ENCODE assay signal across 10 cellular contexts in genomic region chr11:5922749-5923426, GRCh38. TPM values are rescaled to one million over a fixed set of nuclear protein-coding genes. Genes with fewer than 3 reads are reported as not detected.
DNase-seq lines count a peak whose midpoint lies in the region; ATAC-seq, FAIRE-seq and TF ChIP-seq lines count a peak whose summit lies in the region.
"Had no signal": no experiment of that assay in that cellular context is flagged by ENCODE, and none has a peak within 500 bp of the region (broad histone marks: within the 10 kb centered on the region; RNA-seq: fewer than 3 reads in every experiment).

No MANE protein-coding gene starts in this region.

- H3K36me3 ChIP-seq in heart left ventricle: no peaks in the 10 kb centered on the region
- H3K36me3 ChIP-seq: right lobe of liver had no signal

- peaks cover 8% of the 10 kb centered on the region for H3K9me3 Mint-ChIP-seq in T-helper 2 cell treated with Interferon-gamma antibody and Interleukin-4, amounts not matched to agents 5 μg/mL and 100 μg/mL, for 36 hours

- H3K4me3 ChIP-seq in A549 (no peak overlapping the region), heart left ventricle (no peak overlapping the region)
- H3K4me3 ChIP-seq: right lobe of liver had no signal

- ATAC-seq in A549: peak; percentile 66 to 69; a peak in 4 of 6 replicates
- peak; percentile 85 for ATAC-seq in GM19035 (IDR thresholded peaks at IDR 0.05; ENCODE audit: unreplicated experiment)
- ATAC-seq in HG03039 (IDR thresholded peaks at IDR 0.05; ENCODE audit: unreplicated experiment): peak; percentile 92
- ATAC-seq in heart left ventricle: no peak
- no peak for ATAC-seq in HG03108 (IDR thresholded peaks at IDR 0.05; ENCODE audit: unreplicated experiment)
- ATAC-seq: right lobe of liver had no signal

- no peak for FAIRE-seq in A549 (lab: Jason Lieb, UNC)

- no peaks in the 10 kb centered on the region for H3K27me3 ChIP-seq in heart left ventricle
- H3K27me3 ChIP-seq: right lobe of liver had no signal

- 25% methylated on average over 2 of the region's 2 CpGs for WGBS in A549 (ENCODE audit: missing lambda C conversion rate)
- 68 to 77% (median 72%) methylated on average over 2 of the region's 2 CpGs for WGBS in heart left ventricle, 4 donors

- H3K27ac ChIP-seq in A549: no peak overlapping the region; a peak in 1 of 6 replicates
- H3K27ac ChIP-seq in heart left ventricle: no peak overlapping the region
- H3K27ac ChIP-seq: right lobe of liver had no signal

- peak in 1 of 2 experiments; percentile 57 for DNase-seq in A549 (ENCODE audit: low read depth in 1 of 2, low spot score in 1 of 2)
- peak; percentile 35 for DNase-seq in T-helper 2 cell treated with Interferon-gamma antibody and Interleukin-4, amounts not matched to agents 5 μg/mL and 100 μg/mL, for 36 hours (ENCODE audit: low spot score)
- no peak for DNase-seq in heart left ventricle
- DNase-seq in NCI-H510A (lab: John Stamatoyannopoulos, UW): no peak
- DNase-seq in nucleus accumbens (lab: John Stamatoyannopoulos, UW): no peak
- DNase-seq: DND-41, right lobe of liver had no signal

- H3K4me1 Mint-ChIP-seq in T-helper 2 cell treated with Interferon-gamma antibody and Interleukin-4, amounts not matched to agents 5 μg/mL and 100 μg/mL, for 36 hours (ENCODE audit: low read depth): no peaks in the 10 kb centered on the region

- H3K9me3 ChIP-seq in A549 (no peaks in the 10 kb centered on the region), heart left ventricle (peaks cover 0 to 23% (median 4%) of the 10 kb centered on the region in 12 donors)
- H3K9me3 ChIP-seq: right lobe of liver had no signal

- TF ChIP-seq RAD21 in A549 (conservative IDR thresholded peaks at IDR 0.05 in 1 of 2, IDR thresholded peaks at IDR 0.05 in 1 of 2): no peak

- H3K4me3 Mint-ChIP-seq in T-helper 2 cell treated with Interferon-gamma antibody and Interleukin-4, amounts not matched to agents 5 μg/mL and 100 μg/mL, for 36 hours: no peak overlapping the region

- POLR2A ChIA-PET in A549 (lab: Yijun Ruan, JAX): no interaction called here

- TF ChIP-seq CTCF in A549 (IDR thresholded peaks at IDR 0.05) (no peak), heart left ventricle (IDR thresholded peaks at IDR 0.05) (no peak)

- H3K27ac Mint-ChIP-seq in T-helper 2 cell treated with Interferon-gamma antibody and Interleukin-4, amounts not matched to agents 5 μg/mL and 100 μg/mL, for 36 hours: no peak overlapping the region

- intact Hi-C loops in heart left ventricle (cut with DNase I): no loop called here

- H3K36me3 Mint-ChIP-seq in T-helper 2 cell treated with Interferon-gamma antibody and Interleukin-4, amounts not matched to agents 5 μg/mL and 100 μg/mL, for 36 hours (ENCODE audit: low read depth): no peaks in the 10 kb centered on the region

- no peak for TF ChIP-seq EP300 in A549 (IDR thresholded peaks at IDR 0.05)

- H3K4me1 ChIP-seq in A549 (no peaks in the 10 kb centered on the region), heart left ventricle (no peaks in the 10 kb centered on the region)
- H3K4me1 ChIP-seq: right lobe of liver had no signal

- TF ChIP-seq POLR2A in A549 (IDR thresholded peaks at IDR 0.05; ENCODE audit: low read length) (no peak), heart left ventricle (IDR thresholded peaks at IDR 0.05) (no peak)

- no peaks in the 10 kb centered on the region for H3K27me3 Mint-ChIP-seq in T-helper 2 cell treated with Interferon-gamma antibody and Interleukin-4, amounts not matched to agents 5 μg/mL and 100 μg/mL, for 36 hours (ENCODE audit: low read depth)

- no peak overlapping the region for H3K4me2 ChIP-seq in A549

- CTCF ChIA-PET in A549 (lab: Yijun Ruan, JAX): no interaction called here

TF ChIP-seq in A549, 52 proteins besides CTCF, POLR2A, EP300 and RAD21:
- no peak for TF ChIP-seq NPAS2 (CRISPR knock-in tag; IDR thresholded peaks at IDR 0.05; ENCODE audit: borderline replicate concordance)
- no peak for TF ChIP-seq FOSL2 (IDR thresholded peaks at IDR 0.05)
- TF ChIP-seq FOSL2 (CRISPR knock-in tag; IDR thresholded peaks at IDR 0.05): peak; percentile 61; the same call in 1 of the 2 replicates

RNA-seq across cellular contexts. Expression of gene OR56A3, which starts 19.2 kb away (rescaled TPM):
- polyA plus RNA-seq in A549 (2011; rRNA removed): not detected in 2 replicates
- polyA plus RNA-seq in A549 (2012; cell fraction: cytosol; rRNA removed): not detected in 2 replicates
- polyA plus RNA-seq in A549 (2012; cell fraction: nucleus; rRNA removed): not detected in 2 replicates
- not detected in 3 replicates for polyA plus RNA-seq in A549 (2017; fragmentation: RNase III; extraction: RNeasy Plus Mini Kit Qiagen cat#74134 plus additional on column Dnase treatment)
- not detected in 2 replicates for polyA minus RNA-seq in A549 (2011; rRNA and poly(A)+ RNA removed)
- not detected for total RNA-seq in heart left ventricle
- not detected for polyA plus RNA-seq in heart left ventricle
- total RNA-seq: right lobe of liver had no signal

RNA-seq across cellular contexts. Expression of gene OR52E5, which starts 29.9 kb away (rescaled TPM):
- not detected in 2 replicates for polyA plus RNA-seq in A549 (2011; rRNA removed)
- polyA plus RNA-seq in A549 (2012; cell fraction: cytosol; rRNA removed): not detected in 2 replicates
- not detected in 2 replicates for polyA plus RNA-seq in A549 (2012; cell fraction: nucleus; rRNA removed)
- not detected in 3 replicates for polyA plus RNA-seq in A549 (2017; fragmentation: RNase III; extraction: RNeasy Plus Mini Kit Qiagen cat#74134 plus additional on column Dnase treatment)
- not detected in 2 replicates for polyA minus RNA-seq in A549 (2011; rRNA and poly(A)+ RNA removed)
- not detected for total RNA-seq in heart left ventricle
- polyA plus RNA-seq in heart left ventricle: not detected
- total RNA-seq: right lobe of liver had no signal

RNA-seq across cellular contexts. Expression of gene OR52E4, which starts 42.5 kb away (rescaled TPM):
- polyA plus RNA-seq in A549 (2011; rRNA removed) (not detected in 2 replicates), A549 (2017; fragmentation: RNase III; extraction: RNeasy Plus Mini Kit Qiagen cat#74134 plus additional on column Dnase treatment) (not detected in 3 replicates), heart left ventricle (not detected)
- polyA plus RNA-seq in A549 (2012; cell fraction: cytosol; rRNA removed): not detected in 2 replicates
- not detected in 2 replicates for polyA plus RNA-seq in A549 (2012; cell fraction: nucleus; rRNA removed)
- polyA minus RNA-seq in A549 (2011; rRNA and poly(A)+ RNA removed): not detected in 2 replicates
- not detected for total RNA-seq in heart left ventricle
- total RNA-seq: right lobe of liver had no signal

RNA-seq across cellular contexts. Expression of gene OR56A5, which starts 45.4 kb away (rescaled TPM):
- polyA plus RNA-seq in A549 (2011; rRNA removed) (not detected in 2 replicates), A549 (2017; fragmentation: RNase III; extraction: RNeasy Plus Mini Kit Qiagen cat#74134 plus additional on column Dnase treatment) (not detected in 3 replicates), heart left ventricle (not detected)
- polyA plus RNA-seq in A549 (2012; cell fraction: cytosol; rRNA removed): not detected in 2 replicates
- polyA plus RNA-seq in A549 (2012; cell fraction: nucleus; rRNA removed): not detected in 2 replicates
- polyA minus RNA-seq in A549 (2011; rRNA and poly(A)+ RNA removed): not detected in 2 replicates
- total RNA-seq in heart left ventricle: not detected
- total RNA-seq: right lobe of liver had no signal

Comparison
In these comparisons a context has a peak if more than half of its experiments do, and no peak if none do; other contexts are left out.
1. ATAC-seq: peak in A549 (2 of 2), GM19035 (single experiment) and HG03039 (single experiment); none in heart left ventricle (0 of 4) and HG03108 (single experiment).